In the genomic region with DNA sequence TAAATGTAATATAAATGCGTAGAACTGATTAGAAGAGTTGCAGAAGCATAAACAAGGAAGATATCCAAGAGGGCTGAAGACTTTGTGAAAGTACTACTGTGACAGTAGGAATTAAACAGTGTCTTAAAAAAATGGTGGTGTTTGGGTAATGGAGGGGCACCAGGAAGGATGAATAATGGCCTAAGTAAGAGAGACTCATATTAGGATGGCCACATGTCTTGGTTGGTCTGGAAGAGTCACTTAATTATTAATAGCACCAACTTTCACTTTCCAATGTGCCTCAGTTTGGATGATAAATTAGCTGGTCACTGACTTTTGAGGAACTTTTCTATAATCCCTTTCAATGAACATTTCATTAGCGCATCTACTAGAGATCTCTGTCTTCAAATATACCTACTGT, we compare ENCODE assay signal across 1 cellular context.
TF ChIP-seq lines count a peak whose summit lies in the region.

No MANE protein-coding gene starts in this region.

TF ChIP-seq in GM23338, 12 proteins besides CTCF, POLR2A, EP300 and RAD21 (continued from another document):
- TF ChIP-seq, protein P1, sequence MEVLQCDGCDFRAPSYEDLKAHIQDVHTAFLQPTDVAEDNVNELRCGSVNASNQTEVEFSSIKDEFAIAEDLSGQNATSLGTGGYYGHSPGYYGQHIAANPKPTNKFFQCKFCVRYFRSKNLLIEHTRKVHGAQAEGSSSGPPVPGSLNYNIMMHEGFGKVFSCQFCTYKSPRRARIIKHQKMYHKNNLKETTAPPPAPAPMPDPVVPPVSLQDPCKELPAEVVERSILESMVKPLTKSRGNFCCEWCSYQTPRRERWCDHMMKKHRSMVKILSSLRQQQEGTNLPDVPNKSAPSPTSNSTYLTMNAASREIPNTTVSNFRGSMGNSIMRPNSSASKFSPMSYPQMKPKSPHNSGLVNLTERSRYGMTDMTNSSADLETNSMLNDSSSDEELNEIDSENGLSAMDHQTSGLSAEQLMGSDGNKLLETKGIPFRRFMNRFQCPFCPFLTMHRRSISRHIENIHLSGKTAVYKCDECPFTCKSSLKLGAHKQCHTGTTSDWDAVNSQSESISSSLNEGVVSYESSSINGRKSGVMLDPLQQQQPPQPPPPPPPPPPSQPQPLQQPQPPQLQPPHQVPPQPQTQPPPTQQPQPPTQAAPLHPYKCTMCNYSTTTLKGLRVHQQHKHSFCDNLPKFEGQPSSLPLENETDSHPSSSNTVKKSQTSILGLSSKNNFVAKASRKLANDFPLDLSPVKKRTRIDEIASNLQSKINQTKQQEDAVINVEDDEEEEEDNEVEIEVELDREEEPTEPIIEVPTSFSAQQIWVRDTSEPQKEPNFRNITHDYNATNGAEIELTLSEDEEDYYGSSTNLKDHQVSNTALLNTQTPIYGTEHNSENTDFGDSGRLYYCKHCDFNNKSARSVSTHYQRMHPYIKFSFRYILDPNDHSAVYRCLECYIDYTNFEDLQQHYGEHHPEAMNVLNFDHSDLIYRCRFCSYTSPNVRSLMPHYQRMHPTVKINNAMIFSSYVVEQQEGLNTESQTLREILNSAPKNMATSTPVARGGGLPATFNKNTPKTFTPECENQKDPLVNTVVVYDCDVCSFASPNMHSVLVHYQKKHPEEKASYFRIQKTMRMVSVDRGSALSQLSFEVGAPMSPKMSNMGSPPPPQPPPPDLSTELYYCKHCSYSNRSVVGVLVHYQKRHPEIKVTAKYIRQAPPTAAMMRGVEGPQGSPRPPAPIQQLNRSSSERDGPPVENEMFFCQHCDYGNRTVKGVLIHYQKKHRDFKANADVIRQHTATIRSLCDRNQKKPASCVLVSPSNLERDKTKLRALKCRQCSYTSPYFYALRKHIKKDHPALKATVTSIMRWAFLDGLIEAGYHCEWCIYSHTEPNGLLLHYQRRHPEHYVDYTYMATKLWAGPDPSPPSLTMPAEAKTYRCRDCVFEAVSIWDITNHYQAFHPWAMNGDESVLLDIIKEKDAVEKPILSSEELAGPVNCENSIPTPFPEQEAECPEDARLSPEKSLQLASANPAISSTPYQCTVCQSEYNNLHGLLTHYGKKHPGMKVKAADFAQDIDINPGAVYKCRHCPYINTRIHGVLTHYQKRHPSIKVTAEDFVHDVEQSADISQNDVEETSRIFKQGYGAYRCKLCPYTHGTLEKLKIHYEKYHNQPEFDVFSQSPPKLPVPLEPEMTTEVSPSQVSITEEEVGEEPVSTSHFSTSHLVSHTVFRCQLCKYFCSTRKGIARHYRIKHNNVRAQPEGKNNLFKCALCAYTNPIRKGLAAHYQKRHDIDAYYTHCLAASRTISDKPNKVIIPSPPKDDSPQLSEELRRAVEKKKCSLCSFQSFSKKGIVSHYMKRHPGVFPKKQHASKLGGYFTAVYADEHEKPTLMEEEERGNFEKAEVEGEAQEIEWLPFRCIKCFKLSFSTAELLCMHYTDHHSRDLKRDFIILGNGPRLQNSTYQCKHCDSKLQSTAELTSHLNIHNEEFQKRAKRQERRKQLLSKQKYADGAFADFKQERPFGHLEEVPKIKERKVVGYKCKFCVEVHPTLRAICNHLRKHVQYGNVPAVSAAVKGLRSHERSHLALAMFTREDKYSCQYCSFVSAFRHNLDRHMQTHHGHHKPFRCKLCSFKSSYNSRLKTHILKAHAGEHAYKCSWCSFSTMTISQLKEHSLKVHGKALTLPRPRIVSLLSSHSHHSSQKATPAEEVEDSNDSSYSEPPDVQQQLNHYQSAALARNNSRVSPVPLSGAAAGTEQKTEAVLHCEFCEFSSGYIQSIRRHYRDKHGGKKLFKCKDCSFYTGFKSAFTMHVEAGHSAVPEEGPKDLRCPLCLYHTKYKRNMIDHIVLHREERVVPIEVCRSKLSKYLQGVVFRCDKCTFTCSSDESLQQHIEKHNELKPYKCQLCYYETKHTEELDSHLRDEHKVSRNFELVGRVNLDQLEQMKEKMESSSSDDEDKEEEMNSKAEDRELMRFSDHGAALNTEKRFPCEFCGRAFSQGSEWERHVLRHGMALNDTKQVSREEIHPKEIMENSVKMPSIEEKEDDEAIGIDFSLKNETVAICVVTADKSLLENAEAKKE (CRISPR knock-in tag; IDR thresholded peaks at IDR 0.05), result no peak
- TF ChIP-seq, protein P2, sequence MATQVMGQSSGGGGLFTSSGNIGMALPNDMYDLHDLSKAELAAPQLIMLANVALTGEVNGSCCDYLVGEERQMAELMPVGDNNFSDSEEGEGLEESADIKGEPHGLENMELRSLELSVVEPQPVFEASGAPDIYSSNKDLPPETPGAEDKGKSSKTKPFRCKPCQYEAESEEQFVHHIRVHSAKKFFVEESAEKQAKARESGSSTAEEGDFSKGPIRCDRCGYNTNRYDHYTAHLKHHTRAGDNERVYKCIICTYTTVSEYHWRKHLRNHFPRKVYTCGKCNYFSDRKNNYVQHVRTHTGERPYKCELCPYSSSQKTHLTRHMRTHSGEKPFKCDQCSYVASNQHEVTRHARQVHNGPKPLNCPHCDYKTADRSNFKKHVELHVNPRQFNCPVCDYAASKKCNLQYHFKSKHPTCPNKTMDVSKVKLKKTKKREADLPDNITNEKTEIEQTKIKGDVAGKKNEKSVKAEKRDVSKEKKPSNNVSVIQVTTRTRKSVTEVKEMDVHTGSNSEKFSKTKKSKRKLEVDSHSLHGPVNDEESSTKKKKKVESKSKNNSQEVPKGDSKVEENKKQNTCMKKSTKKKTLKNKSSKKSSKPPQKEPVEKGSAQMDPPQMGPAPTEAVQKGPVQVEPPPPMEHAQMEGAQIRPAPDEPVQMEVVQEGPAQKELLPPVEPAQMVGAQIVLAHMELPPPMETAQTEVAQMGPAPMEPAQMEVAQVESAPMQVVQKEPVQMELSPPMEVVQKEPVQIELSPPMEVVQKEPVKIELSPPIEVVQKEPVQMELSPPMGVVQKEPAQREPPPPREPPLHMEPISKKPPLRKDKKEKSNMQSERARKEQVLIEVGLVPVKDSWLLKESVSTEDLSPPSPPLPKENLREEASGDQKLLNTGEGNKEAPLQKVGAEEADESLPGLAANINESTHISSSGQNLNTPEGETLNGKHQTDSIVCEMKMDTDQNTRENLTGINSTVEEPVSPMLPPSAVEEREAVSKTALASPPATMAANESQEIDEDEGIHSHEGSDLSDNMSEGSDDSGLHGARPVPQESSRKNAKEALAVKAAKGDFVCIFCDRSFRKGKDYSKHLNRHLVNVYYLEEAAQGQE (IDR thresholded peaks at IDR 0.05; ENCODE audit: unreplicated experiment), result no peak
TF ChIP-seq in GM23338: peak in this region for 0.
